ENCODE assay signal across 8 cellular contexts in the genomic region with DNA sequence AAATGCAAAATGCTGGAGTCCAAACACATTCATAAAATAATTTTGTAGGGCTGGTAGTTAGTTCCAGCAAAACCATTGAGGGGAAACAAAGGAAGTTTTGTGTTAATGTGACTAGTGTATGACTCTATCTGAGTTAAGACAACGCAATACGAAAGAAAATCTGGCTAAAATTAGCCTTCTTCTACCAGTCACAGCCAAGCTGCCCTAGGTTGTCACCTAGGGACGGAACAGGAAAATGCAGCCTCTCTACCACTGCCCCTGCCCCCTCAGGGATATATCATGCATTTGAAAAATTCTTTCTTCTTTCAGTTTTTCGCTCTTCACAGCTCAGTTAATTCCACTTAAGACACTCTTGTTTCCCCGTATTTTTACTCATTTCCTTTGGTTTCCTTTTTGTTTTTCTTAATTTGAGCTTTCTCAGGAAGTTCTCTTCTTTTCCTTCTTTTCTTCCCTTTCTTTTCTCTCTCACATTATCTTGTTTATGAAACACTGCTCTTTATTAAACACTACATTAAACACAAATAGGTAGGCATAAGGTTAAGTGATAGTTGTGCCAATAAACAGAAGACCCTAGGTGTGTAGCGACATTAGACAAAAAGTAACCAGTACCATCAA. TPM values are rescaled to one million over a fixed set of nuclear protein-coding genes. Genes with fewer than 3 reads are reported as not detected.
DNase-seq lines count a peak whose midpoint lies in the region; ATAC-seq and TF ChIP-seq lines count a peak whose summit lies in the region.

No MANE protein-coding gene starts in this region.

- no peak overlapping the region for H3K4me2 ChIP-seq in hepatocyte

- TF ChIP-seq CTCF in RWPE2 (IDR thresholded peaks at IDR 0.05; ENCODE audit: poor library complexity, severe bottlenecking) (peak; percentile 29), hepatocyte (IDR thresholded peaks at IDR 0.05; ENCODE audit: poor library complexity) (peak; percentile 43)

- no peaks in the 10 kb centered on the region for H3K9me3 ChIP-seq in RWPE2 (ENCODE audit: severe bottlenecking)
- H3K9me3 ChIP-seq in hepatocyte (ENCODE audit: low read depth), result no peaks in the 10 kb centered on the region

- peak; percentile 57 for DNase-seq in Daoy (ENCODE audit: low read depth)
- DNase-seq in RWPE2 (ENCODE audit: low spot score), result no peak
- peak; percentile 34 for DNase-seq in hepatocyte (ENCODE audit: low spot score)
- no peak for DNase-seq in germinal center (ENCODE audit: low spot score)
- no peak for DNase-seq in NCI-H2227 treated with DMSO at 0.1 percent for 48 hours (lab: John Stamatoyannopoulos, UW)

- H3K36me3 ChIP-seq in RWPE2 (ENCODE audit: low read depth) (no peaks in the 10 kb centered on the region), hepatocyte (replicated peaks; ENCODE audit: insufficient read depth, low read depth) (no peaks in the 10 kb centered on the region)

- H3K4me3 ChIP-seq in RWPE2 (ENCODE audit: severe bottlenecking) (no peak overlapping the region), hepatocyte (no peak overlapping the region)

- H3K4me1 ChIP-seq in RWPE2 (ENCODE audit: insufficient read depth, poor library complexity, severe bottlenecking), result no peaks in the 10 kb centered on the region
- no peaks in the 10 kb centered on the region for H3K4me1 ChIP-seq in hepatocyte (ENCODE audit: insufficient read depth)

- H4K20me1 ChIP-seq in hepatocyte (ENCODE audit: insufficient read depth, poor library complexity, severe bottlenecking), result no peaks in the 10 kb centered on the region

- WGBS in hepatocyte (ENCODE audit: low lambda C conversion rate, missing lambda C conversion rate), result 55% methylated on average over 6 of the region's 6 CpGs

- H2AFZ ChIP-seq in hepatocyte, result no peak overlapping the region

- H3K27me3 ChIP-seq in RWPE2 (ENCODE audit: insufficient read depth, poor library complexity, severe bottlenecking), result peaks cover 51% of the 10 kb centered on the region
- peaks cover 42% of the 10 kb centered on the region for H3K27me3 ChIP-seq in hepatocyte

- H3K79me2 ChIP-seq in hepatocyte, result no peaks in the 10 kb centered on the region

- H3K9me2 ChIP-seq in hepatocyte (replicated peaks; ENCODE audit: insufficient read depth), result no peaks in the 10 kb centered on the region

- H3K27ac ChIP-seq in RWPE2 (ENCODE audit: poor library complexity, severe bottlenecking) (no peak overlapping the region), hepatocyte (no peak overlapping the region)

- peak; percentile 59 for ATAC-seq in HG02798 (IDR thresholded peaks at IDR 0.05; ENCODE audit: poor library complexity, unreplicated experiment)
- peak; percentile 61; the same call in 2 of the 3 replicates for ATAC-seq in RWPE2 (ENCODE audit: low read depth)
- ATAC-seq in HG03095 (IDR thresholded peaks at IDR 0.05; ENCODE audit: unreplicated experiment), result no peak
- no peak for ATAC-seq in GM19035 (IDR thresholded peaks at IDR 0.05; ENCODE audit: unreplicated experiment)

RNA-seq across cellular contexts. Expression of gene KIRREL3, which starts 30.6 kb away (rescaled TPM):
- total RNA-seq in Daoy (2014; rRNA removed; shearing (Covaris generic)), result 2.4 and 4.1 TPM in 2 replicates
- 0.33 TPM in 1 of 2 replicates, not detected in the other for total RNA-seq in hepatocyte
- polyA plus RNA-seq in hepatocyte, result 0.86 and 0.91 TPM in 2 replicates

Comparison
In these comparisons a context has a peak if more than half of its experiments do, and no peak if none do; other contexts are left out.
1. DNase-seq: peak in Daoy (single experiment) and hepatocyte (single experiment); none in RWPE2 (single experiment), germinal center (single experiment) and NCI-H2227 treated with DMSO at 0.1 percent for 48 hours (single experiment).
2. ATAC-seq: peak in HG02798 (single experiment) and RWPE2 (single experiment); none in HG03095 (single experiment) and GM19035 (single experiment).